In genomic region chr12:121889267-121889624, GRCh38 we compare ENCODE assay signal across 8 cellular contexts. TPM values are rescaled to one million over a fixed set of nuclear protein-coding genes. Genes with fewer than 3 reads are reported as not detected.
DNase-seq lines count a peak whose midpoint lies in the region; ATAC-seq and TF ChIP-seq lines count a peak whose summit lies in the region.

No MANE protein-coding gene starts in this region.

- peak overlapping the region; percentile 96 for H3K4me3 Mint-ChIP-seq in activated CD4-positive, alpha-beta memory T cell treated with anti-CD3 and anti-CD28 coated beads, Interleukin-2, amount 10 ng/mL, durations not matched to agents 7 days and 5 days

- H3K4me1 ChIP-seq in HAP-1 (peaks cover 9% of the 10 kb centered on the region), spleen (peaks cover 14 to 58% (median 38%) of the 10 kb centered on the region in 6 donors)

- 3 to 5% (median 5%) methylated on average over 7 of the region's 7 CpGs for WGBS in spleen, 5 donors

- no peak for TF ChIP-seq POLR2A in spleen (IDR thresholded peaks at IDR 0.05)

- DNase-seq in HAP-1 (ENCODE audit: low spot score in 2 of 2) (peak in 1 of 2 experiments; percentile 28), spleen (no peak), GM19238 (ENCODE audit: insufficient read length, low spot score) (no peak), NCI-H2081 treated with DMSO at 0.1 percent for 48 hours (lab: John Stamatoyannopoulos, UW) (no peak)
- DNase-seq in activated CD4-positive, alpha-beta memory T cell treated with anti-CD3 and anti-CD28 coated beads, Interleukin-2, amount 10 ng/mL, durations not matched to agents 7 days and 5 days = no peak

- H3K27me3 ChIP-seq in HAP-1 (ENCODE audit: low read depth) (no peaks in the 10 kb centered on the region), spleen (replicated peaks in 1 of 7) (no peaks in the 10 kb centered on the region)

- intact Hi-C loops in spleen (cut with DNase I; ENCODE audit: low total_unique reads) = no loop called here

- peaks cover 50% of the 10 kb centered on the region for H3K4me1 Mint-ChIP-seq in activated CD4-positive, alpha-beta memory T cell treated with anti-CD3 and anti-CD28 coated beads, Interleukin-2, amount 10 ng/mL, durations not matched to agents 7 days and 5 days

- H3K36me3 ChIP-seq in HAP-1 (replicated peaks) (peaks cover 3% of the 10 kb centered on the region), spleen (peaks cover 0 to 41% (median 7%) of the 10 kb centered on the region in 6 donors)

- H3K4me3 ChIP-seq in HAP-1 (peak overlapping the region; percentile 70), iPS-11a (ENCODE audit: low read depth, low read length) (peak overlapping the region; percentile 80), spleen (peak overlapping the region; percentile 50 to 95 (median 74))

- no peak for ATAC-seq in HG03175 (IDR thresholded peaks at IDR 0.05; ENCODE audit: unreplicated experiment)
- no peak for ATAC-seq in HG03469 (IDR thresholded peaks at IDR 0.05; ENCODE audit: unreplicated experiment)

- peak overlapping the region; percentile 92 to 99 (median 96) for H3K27ac ChIP-seq in spleen

- H3K9me3 ChIP-seq in HAP-1 (no peaks in the 10 kb centered on the region), spleen (no peaks in the 10 kb centered on the region)

- CTCF ChIA-PET in activated CD4-positive, alpha-beta memory T cell treated with anti-CD3 and anti-CD28 coated beads, Interleukin-2, amount 10 ng/mL, durations not matched to agents 7 days and 5 days (lab: Charles Lee) = interaction anchor here (1.8 to 5.1 kb wide), 6 partner anchors 19 to 203 kb away, joined by 6 to 83 read pairs (median 13); partner anchors contain the start of genes CFAP251 and RHOF

- in situ Hi-C loops in HAP-1 (cut with MboI; ENCODE audit: low sequenced_read_pairs) = loop anchor here (5.0 kb wide), 1 partner anchor 92 kb away; no protein-coding TSS in a partner anchor

- H3K9me3 Mint-ChIP-seq in activated CD4-positive, alpha-beta memory T cell treated with anti-CD3 and anti-CD28 coated beads, Interleukin-2, amount 10 ng/mL, durations not matched to agents 7 days and 5 days = no peaks in the 10 kb centered on the region

- TF ChIP-seq CTCF in spleen (IDR thresholded peaks at IDR 0.05 in 8 of 11, conservative IDR thresholded peaks at IDR 0.05 in 3 of 11) = no peak

- peak overlapping the region; percentile 99 for H3K27ac Mint-ChIP-seq in activated CD4-positive, alpha-beta memory T cell treated with anti-CD3 and anti-CD28 coated beads, Interleukin-2, amount 10 ng/mL, durations not matched to agents 7 days and 5 days

- POLR2A ChIA-PET in activated CD4-positive, alpha-beta memory T cell treated with anti-CD3 and anti-CD28 coated beads, Interleukin-2, amount 10 ng/mL, durations not matched to agents 7 days and 5 days (lab: Charles Lee) = interaction anchor here (0.6 to 3.3 kb wide), 12 partner anchors 9 to 195 kb away, joined by 3 to 43 read pairs (median 4); partner anchors contain the start of genes CFAP251, RHOF and SETD1B

- H3K27me3 Mint-ChIP-seq in activated CD4-positive, alpha-beta memory T cell treated with anti-CD3 and anti-CD28 coated beads, Interleukin-2, amount 10 ng/mL, durations not matched to agents 7 days and 5 days = no peaks in the 10 kb centered on the region

- peaks cover 19% of the 10 kb centered on the region for H3K36me3 Mint-ChIP-seq in activated CD4-positive, alpha-beta memory T cell treated with anti-CD3 and anti-CD28 coated beads, Interleukin-2, amount 10 ng/mL, durations not matched to agents 7 days and 5 days (ENCODE audit: low read depth)

RNA-seq across cellular contexts. Expression of gene PSMD9, which starts 0.7 kb away (rescaled TPM):
- total RNA-seq in activated CD4-positive, alpha-beta memory T cell treated with anti-CD3 and anti-CD28 coated beads, Interleukin-2, amount 10 ng/mL, durations not matched to agents 7 days and 5 days = 10 to 100 TPM; 56.3 to 59.7 TPM
- 10 to 100 TPM; 32.4 to 56.7 (median 43.6) TPM for total RNA-seq in spleen
- 10 to 100 TPM; 29.6 to 62.6 (median 49.6) TPM for polyA plus RNA-seq in spleen

RNA-seq across cellular contexts. Expression of gene CFAP251, which starts 29.1 kb away (rescaled TPM):
- 1 to 10 TPM; 1.9 to 2.2 TPM for total RNA-seq in activated CD4-positive, alpha-beta memory T cell treated with anti-CD3 and anti-CD28 coated beads, Interleukin-2, amount 10 ng/mL, durations not matched to agents 7 days and 5 days
- total RNA-seq in spleen = 10 to 100 TPM in 1 of 7 donors, 1 to 10 TPM in 6; 3.0 to 10.5 (median 6.1) TPM
- polyA plus RNA-seq in spleen = 1 to 10 TPM; 1.3 to 2.7 (median 1.7) TPM

RNA-seq across cellular contexts. Expression of gene HPD, which starts 30.6 kb away (rescaled TPM):
- not detected for total RNA-seq in activated CD4-positive, alpha-beta memory T cell treated with anti-CD3 and anti-CD28 coated beads, Interleukin-2, amount 10 ng/mL, durations not matched to agents 7 days and 5 days
- 1 to 10 TPM in 4 of 7 donors, under 1 TPM in 2, not detected in 1; 0.57 to 2.8 (median 1.7) TPM for total RNA-seq in spleen
- polyA plus RNA-seq in spleen = 1 to 10 TPM in 1 of 3 donors, under 1 TPM in 2; 0.78 to 1.5 (median 0.86) TPM
